ENCODE assay signal across 19 cellular contexts in the genomic region with DNA sequence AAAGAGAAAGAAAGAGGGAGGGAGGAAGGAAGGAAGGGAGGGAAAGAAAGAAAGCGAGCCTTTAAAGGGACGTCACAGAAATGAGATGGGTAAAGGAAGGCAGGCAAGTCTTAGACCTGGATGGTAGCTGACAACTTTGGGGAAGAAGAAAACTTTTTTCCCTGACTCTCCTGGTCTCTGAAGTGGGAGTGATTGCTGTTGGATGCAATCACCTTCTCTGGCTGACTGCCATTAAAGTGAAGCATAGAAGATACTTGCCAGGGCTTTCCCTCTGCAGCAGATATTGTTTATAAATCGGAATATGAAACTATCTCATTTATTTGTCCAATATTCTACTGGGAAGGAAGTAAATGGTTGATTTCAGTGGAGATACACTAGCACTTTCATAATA. TPM values are rescaled to one million over a fixed set of nuclear protein-coding genes. Genes with fewer than 3 reads are reported as not detected.
"Had no signal": no experiment of that assay in that cellular context is flagged by ENCODE, and none has a peak within 500 bp of the region (broad histone marks: within the 10 kb centered on the region; RNA-seq: fewer than 3 reads in every experiment).

No MANE protein-coding gene starts in this region.

- H3K36me3 ChIP-seq: cardiac muscle cell, stomach, suprapubic skin, tibial nerve had no signal

- DNase-seq: activated B cell treated with CpG ODN at 0.5 μM for 24 hours; activated CD4-positive, alpha-beta T cell treated with anti-CD3 and anti-CD28 coated beads, Interleukin-2, amount 50 U/mL, for 48 hours; amygdala; foreskin keratinocyte; kidney glomerular epithelial cell; left ventricle myocardium superior; midbrain; right cardiac atrium; stimulated activated CD4-positive, alpha-beta T cell treated with anti-CD3 and anti-CD28 coated beads, Interleukin-4, amount 100 ng/mL, for 24 hours; stomach had no signal

- H3K9me3 ChIP-seq: stomach, suprapubic skin, tibial nerve had no signal

- H2AFZ ChIP-seq: parathyroid adenoma had no signal

- H3K4me1 ChIP-seq: foreskin keratinocyte, parathyroid adenoma, stomach, suprapubic skin, tibial nerve had no signal

- ATAC-seq: foreskin keratinocyte, left ventricle myocardium superior, right cardiac atrium had no signal

- H3K27me3 ChIP-seq: cardiac muscle cell, foreskin keratinocyte, stomach, suprapubic skin, tibial nerve had no signal

- H3K27ac ChIP-seq: cardiac muscle cell, foreskin keratinocyte, parathyroid adenoma, stomach, suprapubic skin, tibial nerve had no signal

- FAIRE-seq: urothelium cell line had no signal

- H3K36me3 Mint-ChIP-seq: activated naive CD4-positive, alpha-beta T cell treated with anti-CD3 and anti-CD28 coated beads, Interleukin-2, amount 50 U/mL, for 72 hours had no signal

- H3K4me3 Mint-ChIP-seq: activated B cell treated with CpG ODN at 0.5 μM for 24 hours; activated CD4-positive, alpha-beta T cell treated with anti-CD3 and anti-CD28 coated beads for 36 hours; activated T-helper 17 cell treated with anti-CD3 and anti-CD28 coated beads, Interleukin-2, amount 50 U/mL, for 72 hours; nephron had no signal

- H3K79me2 ChIP-seq: parathyroid adenoma had no signal

- H3K4me1 Mint-ChIP-seq: activated B cell treated with CpG ODN at 0.5 μM for 24 hours; activated CD4-positive, alpha-beta T cell treated with anti-CD3 and anti-CD28 coated beads for 36 hours; activated T-helper 17 cell treated with anti-CD3 and anti-CD28 coated beads, Interleukin-2, amount 50 U/mL, for 72 hours; nephron had no signal

- H3K9me3 Mint-ChIP-seq: activated naive CD4-positive, alpha-beta T cell treated with anti-CD3 and anti-CD28 coated beads, Interleukin-2, amount 50 U/mL, for 72 hours; activated T-helper 17 cell treated with anti-CD3 and anti-CD28 coated beads, Interleukin-2, amount 50 U/mL, for 72 hours had no signal

- H3K27ac Mint-ChIP-seq: activated B cell treated with CpG ODN at 0.5 μM for 24 hours; activated CD4-positive, alpha-beta T cell treated with anti-CD3 and anti-CD28 coated beads for 36 hours; activated naive CD4-positive, alpha-beta T cell treated with anti-CD3 and anti-CD28 coated beads, Interleukin-2, amount 50 U/mL, for 72 hours; activated T-helper 17 cell treated with anti-CD3 and anti-CD28 coated beads, Interleukin-2, amount 50 U/mL, for 72 hours; nephron had no signal

- H3K4me3 ChIP-seq: cardiac muscle cell, stomach, suprapubic skin, tibial nerve had no signal

RNA-seq across cellular contexts. Expression of a gene that starts 27.0 kb away (rescaled TPM):
- total RNA-seq: activated B cell treated with CpG ODN at 0.5 μM for 24 hours; activated CD4-positive, alpha-beta T cell treated with anti-CD3 and anti-CD28 coated beads for 36 hours; activated T-helper 17 cell treated with anti-CD3 and anti-CD28 coated beads, Interleukin-2, amount 50 U/mL, for 72 hours; foreskin keratinocyte had no signal
